In genomic region chr3:128697336-128697735, GRCh38 we compare ENCODE assay signal across 22 cellular contexts. TPM values are rescaled to one million over a fixed set of nuclear protein-coding genes. Genes with fewer than 3 reads are reported as not detected.
A peak's percentile ranks its signal among the peaks of the same experiment; 100 is the strongest.
DNase-seq lines count a peak whose midpoint lies in the region; ATAC-seq and TF ChIP-seq lines count a peak whose summit lies in the region.
"Had no signal": no experiment of that assay in that cellular context is flagged by ENCODE, and none has a peak within 500 bp of the region (broad histone marks: within the 10 kb centered on the region; RNA-seq: fewer than 3 reads in every experiment).

No MANE protein-coding gene starts in this region.

- H3K9me3 Mint-ChIP-seq in activated naive CD8-positive, alpha-beta T cell (ENCODE audit: low read depth) = no peaks in the 10 kb centered on the region
- no peaks in the 10 kb centered on the region for H3K9me3 Mint-ChIP-seq in activated naive CD8-positive, alpha-beta T cell treated with anti-CD3 and anti-CD28 coated beads, Interleukin-2, amount 50 U/mL, for 24 hours
- no peaks in the 10 kb centered on the region for H3K9me3 Mint-ChIP-seq in immature natural killer cell
- H3K9me3 Mint-ChIP-seq: effector memory CD8-positive, alpha-beta T cell; stimulated activated effector memory CD8-positive, alpha-beta T cell treated with anti-CD3 and anti-CD28 coated beads, Interleukin-12 subunit alpha, Interleukin-12 subunit beta, amount 100 ng/mL, for 72 hours had no signal

- H3K27me3 Mint-ChIP-seq in activated naive CD8-positive, alpha-beta T cell = no peaks in the 10 kb centered on the region
- no peaks in the 10 kb centered on the region for H3K27me3 Mint-ChIP-seq in activated naive CD8-positive, alpha-beta T cell treated with anti-CD3 and anti-CD28 coated beads, Interleukin-2, amount 50 U/mL, for 24 hours
- peaks cover 3 to 10% (median 4%) of the 10 kb centered on the region in 3 donors for H3K27me3 Mint-ChIP-seq in immature natural killer cell (ENCODE audit: low read depth in 3 of 3)

- no peak for DNase-seq in activated naive CD8-positive, alpha-beta T cell treated with anti-CD3 and anti-CD28 coated beads, Interleukin-2, amount 50 U/mL, for 24 hours
- DNase-seq in NB4 (ENCODE audit: low read depth) (peak; percentile 42), immature natural killer cell (no peak), NCI-H1092 (lab: John Stamatoyannopoulos, UW) (no peak)
- DNase-seq: activated CD4-positive, alpha-beta T cell treated with anti-CD3 and anti-CD28 coated beads, Interleukin-2, amount 50 U/mL, for 48 hours; activated CD4-positive, CD25-positive, alpha-beta regulatory T cell; activated effector memory CD4-positive, alpha-beta T cell treated with Interleukin-2 at 50 U/mL for 16 hours; effector memory CD8-positive, alpha-beta T cell; kidney glomerular epithelial cell; MM.1S; NCI-H1694 treated with DMSO at 0.1 percent for 48 hours; NCI-H2171 treated with DMSO at 0.1 percent for 48 hours; NCI-H524 treated with DMSO at 0.1 percent for 48 hours; NK-92 treated with Interleukin-12 subunit alpha and Interleukin-12 subunit beta, amount 100 ng/mL, for 24 hours; SHP77 treated with DMSO at 0.1 percent for 48 hours; stimulated activated CD4-positive, alpha-beta T cell treated with anti-CD3 and anti-CD28 coated beads, Interleukin-12 subunit alpha, Interleukin-12 subunit beta, amount 100 ng/mL, for 4 hours; stimulated activated CD4-positive, alpha-beta T cell treated with anti-CD3 and anti-CD28 coated beads, Interleukin-4, amount 100 ng/mL, for 1 hour had no signal

- H3K4me3 Mint-ChIP-seq in activated naive CD8-positive, alpha-beta T cell = peak overlapping the region; percentile 53
- no peak overlapping the region for H3K4me3 Mint-ChIP-seq in activated naive CD8-positive, alpha-beta T cell treated with anti-CD3 and anti-CD28 coated beads, Interleukin-2, amount 50 U/mL, for 24 hours
- H3K4me3 Mint-ChIP-seq in immature natural killer cell = peak overlapping the region; percentile 21 to 61 (median 47)

- no peak overlapping the region for H3K4me3 ChIP-seq in NB4 (ENCODE audit: low read depth, low read length)

- H3K4me1 Mint-ChIP-seq in activated naive CD8-positive, alpha-beta T cell (ENCODE audit: low read depth) = no peaks in the 10 kb centered on the region
- H3K4me1 Mint-ChIP-seq in activated naive CD8-positive, alpha-beta T cell treated with anti-CD3 and anti-CD28 coated beads, Interleukin-2, amount 50 U/mL, for 24 hours = peaks cover 3% of the 10 kb centered on the region
- peaks cover 0 to 1% of the 10 kb centered on the region in 2 donors for H3K4me1 Mint-ChIP-seq in immature natural killer cell
- H3K4me1 Mint-ChIP-seq: stimulated activated effector memory CD8-positive, alpha-beta T cell treated with anti-CD3 and anti-CD28 coated beads, Interleukin-12 subunit alpha, Interleukin-12 subunit beta, amount 100 ng/mL, for 72 hours had no signal

- H3K27ac Mint-ChIP-seq in activated naive CD8-positive, alpha-beta T cell = no peak overlapping the region
- H3K27ac Mint-ChIP-seq in activated naive CD8-positive, alpha-beta T cell treated with anti-CD3 and anti-CD28 coated beads, Interleukin-2, amount 50 U/mL, for 24 hours = no peak overlapping the region
- H3K27ac Mint-ChIP-seq in immature natural killer cell = no peak overlapping the region
- H3K27ac Mint-ChIP-seq: stimulated activated effector memory CD8-positive, alpha-beta T cell treated with anti-CD3 and anti-CD28 coated beads, Interleukin-12 subunit alpha, Interleukin-12 subunit beta, amount 100 ng/mL, for 72 hours had no signal

- no peak for TF ChIP-seq POLR2A in NB4 (IDR thresholded peaks at IDR 0.05; ENCODE audit: extremely low read depth, insufficient read length)

- no peak for ATAC-seq in activated naive CD8-positive, alpha-beta T cell treated with anti-CD3 and anti-CD28 coated beads, Interleukin-2, amount 50 U/mL, for 24 hours
- ATAC-seq in HG02852 (IDR thresholded peaks at IDR 0.05; ENCODE audit: unreplicated experiment) (no peak), HG02642 (IDR thresholded peaks at IDR 0.05; ENCODE audit: poor library complexity, unreplicated experiment) (no peak), GM19467 (IDR thresholded peaks at IDR 0.05; ENCODE audit: unreplicated experiment) (no peak)
- ATAC-seq: stimulated activated effector memory CD8-positive, alpha-beta T cell treated with anti-CD3 and anti-CD28 coated beads, Interleukin-12 subunit alpha, Interleukin-12 subunit beta, amount 100 ng/mL, for 72 hours had no signal

- no peak for TF ChIP-seq CTCF in NB4 (IDR thresholded peaks at IDR 0.05; ENCODE audit: low read depth, low read length)

- H3K36me3 Mint-ChIP-seq in activated naive CD8-positive, alpha-beta T cell = no peaks in the 10 kb centered on the region
- no peaks in the 10 kb centered on the region for H3K36me3 Mint-ChIP-seq in activated naive CD8-positive, alpha-beta T cell treated with anti-CD3 and anti-CD28 coated beads, Interleukin-2, amount 50 U/mL, for 24 hours (ENCODE audit: low read depth)
- no peaks in the 10 kb centered on the region for H3K36me3 Mint-ChIP-seq in immature natural killer cell
- H3K36me3 Mint-ChIP-seq: stimulated activated effector memory CD8-positive, alpha-beta T cell treated with anti-CD3 and anti-CD28 coated beads, Interleukin-12 subunit alpha, Interleukin-12 subunit beta, amount 100 ng/mL, for 72 hours had no signal

RNA-seq across cellular contexts. Expression of gene RAB7A, which starts 28.6 kb away (rescaled TPM):
- polyA plus RNA-seq in immature natural killer cell = 100 to 1,000 TPM; 201 to 313 (median 244) TPM

RNA-seq across cellular contexts. Expression of gene RPN1, which starts 46.7 kb away (rescaled TPM):
- 100 to 1,000 TPM; 293 to 404 (median 308) TPM for polyA plus RNA-seq in immature natural killer cell
